ENCODE assay signal across 22 cellular contexts in genomic region chr20:40691566-40692239, GRCh38. TPM values are rescaled to one million over a fixed set of nuclear protein-coding genes. Genes with fewer than 3 reads are reported as not detected.
A peak's percentile ranks its signal among the peaks of the same experiment; 100 is the strongest.
DNase-seq lines count a peak whose midpoint lies in the region; ATAC-seq, FAIRE-seq and TF ChIP-seq lines count a peak whose summit lies in the region.
"Had no signal": no experiment of that assay in that cellular context is flagged by ENCODE, and none has a peak within 500 bp of the region (broad histone marks: within the 10 kb centered on the region; RNA-seq: fewer than 3 reads in every experiment).

No MANE protein-coding gene starts in this region.

- dilution Hi-C loops in endothelial cell of umbilical vein (cut with MboI; ENCODE audit: extremely low pct_ligation_motif_present, low sequenced_read_pairs), result no loop called here

- H3K36me3 ChIP-seq in endothelial cell of umbilical vein (ENCODE audit: control insufficient read depth in 2 of 2, extremely low read depth in 1 of 2, insufficient read depth in 2 of 2, low read length in 2 of 2), result no peaks in the 10 kb centered on the region
- H3K36me3 ChIP-seq in neural cell (ENCODE audit: insufficient read depth, low read length), result no peaks in the 10 kb centered on the region
- H3K36me3 ChIP-seq: right atrium auricular region, stomach had no signal

- H3K4me3 ChIP-seq in endothelial cell of umbilical vein (replicated peaks in 1 of 3; ENCODE audit: insufficient read depth in 1 of 3, low read depth in 1 of 3, low read length in 3 of 3) (no peak overlapping the region), neural cell (ENCODE audit: low read length) (no peak overlapping the region)
- H3K4me3 ChIP-seq: BLaER1 treated with 17β-estradiol and CSF1 and Interleukin-3, amounts not matched to agents 10 nM and 100 nM; body of pancreas had no signal

- peaks cover 62% of the 10 kb centered on the region in 2 donors for H3K27me3 Mint-ChIP-seq in natural killer cell (ENCODE audit: low read depth in 2 of 2)
- peaks cover 51 to 56% of the 10 kb centered on the region in 2 donors for H3K27me3 Mint-ChIP-seq in natural killer cell treated with Interleukin-12 subunit alpha and Interleukin-12 subunit beta and Interleukin-15 and Interleukin-18, amount 100 ng/mL, for 72 hours

- H3K79me2 ChIP-seq in endothelial cell of umbilical vein (ENCODE audit: control insufficient read depth, insufficient read depth, low read length) (no peaks in the 10 kb centered on the region), neural cell (replicated peaks; ENCODE audit: insufficient read depth, low read length) (peaks cover 4% of the 10 kb centered on the region)

- DNase-seq in natural killer cell (no peak), endothelial cell of umbilical vein (ENCODE audit: low read depth, low spot score) (no peak), HTR-8/SVneo (ENCODE audit: insufficient read length, low spot score) (no peak)
- no peak for DNase-seq in natural killer cell treated with Interleukin-12 subunit alpha and Interleukin-12 subunit beta and Interleukin-15 and Interleukin-18, amount 100 ng/mL, for 72 hours (ENCODE audit: low spot score)
- DNase-seq: activated CD4-positive, alpha-beta T cell treated with anti-CD3 and anti-CD28 coated beads, Interleukin-2, amount 50 U/mL, for 4 hours; activated CD8-positive, alpha-beta memory T cell treated with anti-CD3 and anti-CD28 coated beads, Interleukin-2, amount 50 U/mL, for 4 hours; body of pancreas; effector memory CD8-positive, alpha-beta T cell; KG1; NCI-H1436 treated with DMSO at 0.1 percent for 48 hours; NCI-H2171; NCI-H524 treated with DMSO at 0.1 percent for 48 hours; stimulated activated CD4-positive, alpha-beta T cell treated with anti-CD3 and anti-CD28 coated beads, Interleukin-4, amount 100 ng/mL, for 4 hours; stomach; T-helper 17 cell had no signal

- no peaks in the 10 kb centered on the region for H3K9me3 Mint-ChIP-seq in natural killer cell
- H3K9me3 Mint-ChIP-seq in natural killer cell treated with Interleukin-12 subunit alpha and Interleukin-12 subunit beta and Interleukin-15 and Interleukin-18, amount 100 ng/mL, for 72 hours, result no peaks in the 10 kb centered on the region
- H3K9me3 Mint-ChIP-seq: effector memory CD8-positive, alpha-beta T cell had no signal

- no peak for TF ChIP-seq POLR2A in endothelial cell of umbilical vein (IDR thresholded peaks at IDR 0.05; ENCODE audit: low read depth, low read length)

- ATAC-seq in natural killer cell, result no peak
- no peak for ATAC-seq in natural killer cell treated with Interleukin-12 subunit alpha and Interleukin-12 subunit beta and Interleukin-15 and Interleukin-18, amount 100 ng/mL, for 72 hours
- no peak for ATAC-seq in HG02759 (IDR thresholded peaks at IDR 0.05; ENCODE audit: unreplicated experiment)
- no peak for ATAC-seq in GM19463 (IDR thresholded peaks at IDR 0.05; ENCODE audit: unreplicated experiment)
- no peak for ATAC-seq in HG03432 (IDR thresholded peaks at IDR 0.05; ENCODE audit: unreplicated experiment)
- ATAC-seq: body of pancreas; effector memory CD8-positive, alpha-beta T cell; T-helper 17 cell had no signal

- H3K9me3 ChIP-seq in endothelial cell of umbilical vein (replicated peaks; ENCODE audit: control insufficient read depth, insufficient read depth, low read length) (no peaks in the 10 kb centered on the region), neural cell (ENCODE audit: low read length) (no peaks in the 10 kb centered on the region)
- H3K9me3 ChIP-seq: body of pancreas, right atrium auricular region, stomach had no signal

- BruUV-seq in endothelial cell of umbilical vein (replicated peaks; lab: Mats Ljungman, UMichigan), result no TSS peak

- intact Hi-C loops in natural killer cell (cut with micrococcal nuclease), result no loop called here
- intact Hi-C loops in endothelial cell of umbilical vein (cut with micrococcal nuclease), result loop anchor here (2.0 kb wide), 1 partner anchor 1423 kb away; no protein-coding TSS in a partner anchor

- no peaks in the 10 kb centered on the region for H3K9me1 ChIP-seq in endothelial cell of umbilical vein (replicated peaks; ENCODE audit: control insufficient read depth, extremely low read depth, insufficient read depth, low read length)

- FAIRE-seq in endothelial cell of umbilical vein (lab: Jason Lieb, UNC), result no peak
- FAIRE-seq in HTR-8/SVneo (lab: Jason Lieb, UNC), result no peak
- FAIRE-seq: RCC 7860 had no signal

- TF ChIP-seq RAD21 in neural cell (conservative IDR thresholded peaks at IDR 0.05), result no peak

- no peak overlapping the region for H3K27ac Mint-ChIP-seq in natural killer cell
- H3K27ac Mint-ChIP-seq in natural killer cell treated with Interleukin-12 subunit alpha and Interleukin-12 subunit beta and Interleukin-15 and Interleukin-18, amount 100 ng/mL, for 72 hours, result no peak overlapping the region
- H3K27ac Mint-ChIP-seq: effector memory CD8-positive, alpha-beta T cell had no signal

- H3K9me2 ChIP-seq in neural cell (ENCODE audit: insufficient read depth, low read length), result no peaks in the 10 kb centered on the region

- no peak for TF ChIP-seq CTCF in natural killer cell (IDR thresholded peaks at IDR 0.05)
- no peak for TF ChIP-seq CTCF in endothelial cell of umbilical vein (IDR thresholded peaks at IDR 0.05; ENCODE audit: extremely low read depth in 1 of 2, insufficient read depth in 1 of 2, low read depth in 1 of 2, low read length in 2 of 2)
- TF ChIP-seq CTCF in neural cell (IDR thresholded peaks at IDR 0.05; ENCODE audit: poor library complexity, severe bottlenecking), result no peak

- POLR2A ChIA-PET in endothelial cell of umbilical vein (lab: Charles Lee), result no interaction called here

- no peaks in the 10 kb centered on the region for H4K20me1 ChIP-seq in endothelial cell of umbilical vein (replicated peaks; ENCODE audit: control insufficient read depth, extremely low read depth, insufficient read depth, low read length)
- H4K20me1 ChIP-seq in neural cell (ENCODE audit: insufficient read depth), result peaks cover 8% of the 10 kb centered on the region

- no peak overlapping the region for H3K27ac ChIP-seq in endothelial cell of umbilical vein (ENCODE audit: insufficient read depth, low read depth, low read length)
- no peak overlapping the region for H3K27ac ChIP-seq in neural cell (ENCODE audit: low read length)
- H3K27ac ChIP-seq: BLaER1 treated with 17β-estradiol and CSF1 and Interleukin-3, amounts not matched to agents 10 nM and 100 nM; body of pancreas; stomach had no signal

- no peaks in the 10 kb centered on the region for H3F3A ChIP-seq in neural cell (ENCODE audit: insufficient read depth, low read length, poor library complexity, severe bottlenecking)

- H3K4me3 Mint-ChIP-seq in natural killer cell, result peak overlapping the region; percentile 17
- no peak overlapping the region for H3K4me3 Mint-ChIP-seq in natural killer cell treated with Interleukin-12 subunit alpha and Interleukin-12 subunit beta and Interleukin-15 and Interleukin-18, amount 100 ng/mL, for 72 hours

- TF ChIP-seq EP300 in neural cell (conservative IDR thresholded peaks at IDR 0.05; ENCODE audit: poor library complexity, severe bottlenecking), result no peak

- no peak overlapping the region for H3K4me2 ChIP-seq in endothelial cell of umbilical vein (ENCODE audit: insufficient read depth, low read length)
- no peak overlapping the region for H3K4me2 ChIP-seq in neural cell (ENCODE audit: low read length)

- H2AFZ ChIP-seq in endothelial cell of umbilical vein (ENCODE audit: low read depth, low read length), result no peak overlapping the region
- H2AFZ ChIP-seq in neural cell (ENCODE audit: low read depth, low read length), result no peak overlapping the region

- no peaks in the 10 kb centered on the region for H3K36me3 Mint-ChIP-seq in natural killer cell
- H3K36me3 Mint-ChIP-seq in natural killer cell treated with Interleukin-12 subunit alpha and Interleukin-12 subunit beta and Interleukin-15 and Interleukin-18, amount 100 ng/mL, for 72 hours, result no peaks in the 10 kb centered on the region

- no peak overlapping the region for H3K9ac ChIP-seq in endothelial cell of umbilical vein (replicated peaks; ENCODE audit: extremely low read depth, insufficient read depth, low read length)
- no peak overlapping the region for H3K9ac ChIP-seq in neural cell (ENCODE audit: low read length)
- H3K9ac ChIP-seq: BLaER1 treated with 17β-estradiol and CSF1 and Interleukin-3, amounts not matched to agents 10 nM and 100 nM had no signal

- peaks cover 0 to 21% of the 10 kb centered on the region in 2 donors for H3K4me1 Mint-ChIP-seq in natural killer cell
- peaks cover 4 to 7% of the 10 kb centered on the region in 2 donors for H3K4me1 Mint-ChIP-seq in natural killer cell treated with Interleukin-12 subunit alpha and Interleukin-12 subunit beta and Interleukin-15 and Interleukin-18, amount 100 ng/mL, for 72 hours (ENCODE audit: low read depth in 2 of 2)

- CTCF ChIA-PET in endothelial cell of umbilical vein (lab: Charles Lee), result interaction anchor here (1.1 to 4.5 kb wide), 2 partner anchors 509 to 532 kb away, joined by 3 to 95 read pairs; no protein-coding TSS in a partner anchor

- peaks cover 47 to 54% of the 10 kb centered on the region in 2 experiments for H3K27me3 ChIP-seq in endothelial cell of umbilical vein (ENCODE audit: control insufficient read depth in 2 of 2, insufficient read depth in 2 of 2, low read length in 2 of 2)
- peaks cover 87% of the 10 kb centered on the region for H3K27me3 ChIP-seq in neural cell (ENCODE audit: insufficient read depth, low read depth, low read length)

- peaks cover 9% of the 10 kb centered on the region for H3K4me1 ChIP-seq in endothelial cell of umbilical vein (ENCODE audit: control insufficient read depth, extremely low read depth, insufficient read depth, low read length)

TF ChIP-seq in endothelial cell of umbilical vein, 7 proteins besides CTCF, POLR2A, EP300 and RAD21 (continues in another document):
- TF ChIP-seq EZH2 (IDR thresholded peaks at IDR 0.05; ENCODE audit: borderline replicate concordance, low read depth, low read length, severe bottlenecking), result peak; percentile 42

TF ChIP-seq in neural cell, 6 proteins besides CTCF, POLR2A, EP300 and RAD21 (continues in another document):
- peak; percentile 80 for TF ChIP-seq EZH2 (IDR thresholded peaks at IDR 0.05; ENCODE audit: borderline replicate concordance, insufficient read depth, low read length, poor library complexity, severe bottlenecking)
- no peak for TF ChIP-seq MXI1 (conservative IDR thresholded peaks at IDR 0.05; ENCODE audit: poor library complexity, severe bottlenecking)

RNA-seq across cellular contexts. Expression of gene MAFB, which starts 2.7 kb away (rescaled TPM):
- 10 to 100 TPM; 10.3 to 38.9 (median 19.7) TPM for total RNA-seq in natural killer cell
- 1 to 10 TPM in 1 of 2 donors, under 1 TPM in 1; 0.64 to 1.6 TPM for total RNA-seq in natural killer cell treated with Interleukin-12 subunit alpha and Interleukin-12 subunit beta and Interleukin-15 and Interleukin-18, amount 100 ng/mL, for 72 hours
- total RNA-seq in endothelial cell of umbilical vein, result 1.3 and 1.8 TPM in 2 replicates
- polyA plus RNA-seq in endothelial cell of umbilical vein, result 3.4 and 4.0 TPM in 2 replicates
- polyA plus RNA-seq in endothelial cell of umbilical vein (2011; cell fraction: cytosol; rRNA removed), result 2.0 and 3.2 TPM in 2 replicates
- polyA plus RNA-seq in endothelial cell of umbilical vein (2011; cell fraction: nucleus; rRNA removed), result 2.9 and 3.5 TPM in 2 replicates
- polyA plus RNA-seq in endothelial cell of umbilical vein (2012), result 3.0 and 8.9 TPM in 2 replicates
- polyA minus RNA-seq in endothelial cell of umbilical vein, result 1.4 and 2.5 TPM in 2 replicates
- 3.1 TPM for polyA minus RNA-seq in endothelial cell of umbilical vein (2011; cell fraction: cytosol; rRNA and poly(A)+ RNA removed)
- polyA minus RNA-seq in endothelial cell of umbilical vein (2011; cell fraction: nucleus; rRNA and poly(A)+ RNA removed), result 1.8 and 3.7 TPM in 2 replicates
- 4.7 and 5.6 TPM in 2 replicates for polyA plus RNA-seq in neural cell
- polyA minus RNA-seq in neural cell, result 10.5 and 11.0 TPM in 2 replicates
